ENCODE assay signal across 33 cellular contexts in genomic region chr12:120282229-120282628, GRCh38. TPM values are rescaled to one million over a fixed set of nuclear protein-coding genes. Genes with fewer than 3 reads are reported as not detected.
"Had no signal": no experiment of that assay in that cellular context is flagged by ENCODE, and none has a peak within 500 bp of the region (broad histone marks: within the 10 kb centered on the region; RNA-seq: fewer than 3 reads in every experiment).

No MANE protein-coding gene starts in this region.

- H3K4me3 ChIP-seq: colonic mucosa, dorsolateral prefrontal cortex, gastroesophageal sphincter, hepatocyte, ovary, prostate gland, skin epidermis, thoracic aorta, upper lobe of left lung had no signal

- H3K27ac Mint-ChIP-seq: activated B cell treated with CpG ODN at 0.5 μM for 24 hours; activated CD8-positive, alpha-beta memory T cell treated with anti-CD3 and anti-CD28 coated beads, Interleukin-2, amount 10 ng/mL, durations not matched to agents 7 days and 5 days; activated CD8-positive, alpha-beta T cell treated with anti-CD3 and anti-CD28 coated beads, Interleukin-2, amount 10 ng/mL, durations not matched to agents 7 days and 5 days; activated naive CD4-positive, alpha-beta T cell treated with anti-CD3 and anti-CD28 coated beads, Interleukin-2, amount 50 U/mL, for 24 hours; activated naive CD8-positive, alpha-beta T cell treated with anti-CD3 and anti-CD28 coated beads, Interleukin-2, amount 50 U/mL, for 24 hours; activated T-helper 2 cell treated with anti-CD3 and anti-CD28 coated beads, Interferon-gamma antibody, Interleukin-2, Interleukin-4, amounts not matched to agents 10 μg/mL and 5 μg/mL and 100 μg/mL, durations not matched to agents 14 hours and 24 hours and 36 hours; nephron; stimulated activated naive CD8-positive, alpha-beta T cell treated with anti-CD3 and anti-CD28 coated beads, Interleukin-15, Interleukin-2, amounts not matched to agents 100 ng/mL and 50 ng/mL, for 24 hours had no signal

- H3K9me3 Mint-ChIP-seq: activated B cell treated with CpG ODN at 0.5 μM for 24 hours; activated naive CD4-positive, alpha-beta T cell treated with anti-CD3 and anti-CD28 coated beads, Interleukin-2, amount 50 U/mL, for 24 hours; activated naive CD8-positive, alpha-beta T cell treated with anti-CD3 and anti-CD28 coated beads, Interleukin-2, amount 50 U/mL, for 24 hours; activated T-helper 2 cell treated with anti-CD3 and anti-CD28 coated beads, Interferon-gamma antibody, Interleukin-2, Interleukin-4, amounts not matched to agents 10 μg/mL and 5 μg/mL and 100 μg/mL, durations not matched to agents 14 hours and 24 hours and 36 hours; stimulated activated naive CD8-positive, alpha-beta T cell treated with anti-CD3 and anti-CD28 coated beads, Interleukin-15, Interleukin-2, amounts not matched to agents 100 ng/mL and 50 ng/mL, for 24 hours had no signal

- H3K27ac ChIP-seq: colonic mucosa, dorsolateral prefrontal cortex, gastroesophageal sphincter, ovary, prostate gland, skin epidermis, thoracic aorta, upper lobe of left lung had no signal

- H3K36me3 Mint-ChIP-seq: activated CD8-positive, alpha-beta memory T cell treated with anti-CD3 and anti-CD28 coated beads, Interleukin-2, amount 10 ng/mL, durations not matched to agents 7 days and 5 days; activated naive CD4-positive, alpha-beta T cell treated with anti-CD3 and anti-CD28 coated beads, Interleukin-2, amount 50 U/mL, for 24 hours had no signal

- H3K27me3 Mint-ChIP-seq: activated naive CD4-positive, alpha-beta T cell treated with anti-CD3 and anti-CD28 coated beads, Interleukin-2, amount 50 U/mL, for 24 hours; activated naive CD8-positive, alpha-beta T cell treated with anti-CD3 and anti-CD28 coated beads, Interleukin-2, amount 50 U/mL, for 24 hours; stimulated activated naive CD8-positive, alpha-beta T cell treated with anti-CD3 and anti-CD28 coated beads, Interleukin-15, Interleukin-2, amounts not matched to agents 100 ng/mL and 50 ng/mL, for 24 hours had no signal

- H3K36me3 ChIP-seq: colonic mucosa, gastroesophageal sphincter, ovary, prostate gland, thoracic aorta, upper lobe of left lung had no signal

- DNase-seq: activated B cell treated with CpG ODN at 0.5 μM for 24 hours; activated CD4-positive, alpha-beta T cell treated with anti-CD3 and anti-CD28 coated beads, Interleukin-2, amount 50 U/mL, for 1 hour; activated CD8-positive, alpha-beta memory T cell treated with anti-CD3 and anti-CD28 coated beads, Interleukin-2, amount 10 ng/mL, durations not matched to agents 7 days and 5 days; activated CD8-positive, alpha-beta T cell treated with anti-CD3 and anti-CD28 coated beads, Interleukin-2, amount 10 ng/mL, durations not matched to agents 7 days and 5 days; activated naive CD8-positive, alpha-beta T cell treated with anti-CD3 and anti-CD28 coated beads, Interleukin-2, amount 50 U/mL, for 24 hours; activated T-cell treated with anti-CD3 and anti-CD28 coated beads, Interleukin-2, amount 50 U/mL, for 48 hours; amygdala; cerebellar nuclear complex; colonic mucosa; dorsolateral prefrontal cortex; effector memory CD4-positive, alpha-beta T cell; erythroblast; left cardiac atrium; left ventricle myocardium superior; ovary; retina; stimulated activated CD4-positive, alpha-beta T cell treated with anti-CD3 and anti-CD28 coated beads, Interleukin-12 subunit alpha, Interleukin-12 subunit beta, amount 100 ng/mL, for 4 hours; stimulated activated CD4-positive, alpha-beta T cell treated with anti-CD3 and anti-CD28 coated beads, Interleukin-4, amount 100 ng/mL, for 1 hour; T-helper 2 cell; upper lobe of left lung had no signal

- H3K9me3 ChIP-seq: colonic mucosa, gastroesophageal sphincter, ovary, prostate gland, thoracic aorta, upper lobe of left lung had no signal

- H3K27me3 ChIP-seq: colonic mucosa, dorsolateral prefrontal cortex, gastroesophageal sphincter, hepatocyte, ovary, upper lobe of left lung had no signal

- H3K4me1 Mint-ChIP-seq: activated B cell treated with CpG ODN at 0.5 μM for 24 hours; activated naive CD4-positive, alpha-beta T cell treated with anti-CD3 and anti-CD28 coated beads, Interleukin-2, amount 50 U/mL, for 24 hours; activated naive CD8-positive, alpha-beta T cell treated with anti-CD3 and anti-CD28 coated beads, Interleukin-2, amount 50 U/mL, for 24 hours; nephron had no signal

- H3K4me2 ChIP-seq: hepatocyte had no signal

- H2AFZ ChIP-seq: hepatocyte had no signal

- H3K4me3 Mint-ChIP-seq: activated B cell treated with CpG ODN at 0.5 μM for 24 hours; activated CD8-positive, alpha-beta memory T cell treated with anti-CD3 and anti-CD28 coated beads, Interleukin-2, amount 10 ng/mL, durations not matched to agents 7 days and 5 days; activated CD8-positive, alpha-beta T cell treated with anti-CD3 and anti-CD28 coated beads, Interleukin-2, amount 10 ng/mL, durations not matched to agents 7 days and 5 days; activated naive CD4-positive, alpha-beta T cell treated with anti-CD3 and anti-CD28 coated beads, Interleukin-2, amount 50 U/mL, for 24 hours; activated naive CD8-positive, alpha-beta T cell treated with anti-CD3 and anti-CD28 coated beads, Interleukin-2, amount 50 U/mL, for 24 hours; nephron; stimulated activated naive CD8-positive, alpha-beta T cell treated with anti-CD3 and anti-CD28 coated beads, Interleukin-15, Interleukin-2, amounts not matched to agents 100 ng/mL and 50 ng/mL, for 24 hours had no signal

- H3K4me1 ChIP-seq: colonic mucosa, gastroesophageal sphincter, prostate gland, upper lobe of left lung had no signal

- ATAC-seq: activated CD8-positive, alpha-beta memory T cell treated with anti-CD3 and anti-CD28 coated beads, Interleukin-2, amount 10 ng/mL, durations not matched to agents 7 days and 5 days; activated CD8-positive, alpha-beta T cell treated with anti-CD3 and anti-CD28 coated beads, Interleukin-2, amount 10 ng/mL, durations not matched to agents 7 days and 5 days; activated naive CD8-positive, alpha-beta T cell treated with anti-CD3 and anti-CD28 coated beads, Interleukin-2, amount 50 U/mL, for 24 hours; gastroesophageal sphincter; left cardiac atrium; left ventricle myocardium superior; sciatic nerve had no signal

RNA-seq across cellular contexts. Expression of gene RNU4-2, which starts 9.5 kb away (rescaled TPM):
- polyA plus RNA-seq: hepatocyte, ovary had no signal

RNA-seq across cellular contexts. Expression of gene RNU4-1, which starts 10.8 kb away (rescaled TPM):
- total RNA-seq: thoracic aorta had no signal
- polyA plus RNA-seq: hepatocyte, ovary had no signal

RNA-seq across cellular contexts. Expression of gene PLA2G1B, which starts 45.4 kb away (rescaled TPM):
- total RNA-seq: activated B cell treated with CpG ODN at 0.5 μM for 24 hours; activated CD8-positive, alpha-beta memory T cell treated with anti-CD3 and anti-CD28 coated beads, Interleukin-2, amount 10 ng/mL, durations not matched to agents 7 days and 5 days; activated CD8-positive, alpha-beta T cell treated with anti-CD3 and anti-CD28 coated beads, Interleukin-2, amount 10 ng/mL, durations not matched to agents 7 days and 5 days; activated T-helper 2 cell treated with anti-CD3 and anti-CD28 coated beads, Interferon-gamma antibody, Interleukin-2, Interleukin-4, amounts not matched to agents 10 μg/mL and 5 μg/mL and 100 μg/mL, durations not matched to agents 14 hours and 24 hours and 36 hours; gastroesophageal sphincter; left cardiac atrium; left ventricle myocardium superior; lung microvascular endothelial cell; prostate gland; sciatic nerve; subcutaneous adipose tissue; thoracic aorta had no signal
- polyA plus RNA-seq: keratinocyte had no signal
